9 cellular contexts compared by ENCODE assay signal in genomic region chr15:37981781-37982180, GRCh38.
DNase-seq lines count a peak whose midpoint lies in the region; ATAC-seq and TF ChIP-seq lines count a peak whose summit lies in the region.
"Had no signal": no experiment of that assay in that cellular context is flagged by ENCODE, and none has a peak within 500 bp of the region (broad histone marks: within the 10 kb centered on the region; RNA-seq: fewer than 3 reads in every experiment).

No MANE protein-coding gene starts in this region.

- DNase-seq in DMS153 (lab: John Stamatoyannopoulos, UW) = peak; percentile 18
- DNase-seq in astrocyte of the hippocampus (ENCODE audit: low read depth, low spot score) = peak; percentile 42
- peak; percentile 55 for DNase-seq in medulla oblongata (ENCODE audit: extremely low spot score)
- DNase-seq in effector CD4-positive, alpha-beta T cell = no peak
- no peak for DNase-seq in activated T-cell treated with anti-CD3 and anti-CD28 coated beads for 4 hours
- DNase-seq: T-helper 2 cell had no signal

- TF ChIP-seq CTCF in LNCAP (IDR thresholded peaks at IDR 0.05) = peak; percentile 48

- ATAC-seq in HG02571 (IDR thresholded peaks at IDR 0.05; ENCODE audit: unreplicated experiment) (no peak), HG03378 (IDR thresholded peaks at IDR 0.05; ENCODE audit: unreplicated experiment) (no peak)

Comparison
In these comparisons a context has a peak if more than half of its experiments do, and no peak if none do; other contexts are left out.
1. DNase-seq: peak in DMS153 (single experiment), astrocyte of the hippocampus (single experiment) and medulla oblongata (single experiment); none in effector CD4-positive, alpha-beta T cell (single experiment) and activated T-cell treated with anti-CD3 and anti-CD28 coated beads for 4 hours (single experiment).